ENCODE assay signal across 1 cellular context in genomic region chr20:49813305-49813974, GRCh38.
TF ChIP-seq lines count a peak whose summit lies in the region.

No MANE protein-coding gene starts in this region.

TF ChIP-seq in HepG2, 621 proteins besides CTCF, POLR2A, EP300 and RAD21 (continued from another document and continues in another):
- 0 out of 2 replicates have a peak, but pooled peaks have one; percentile 2 for TF ChIP-seq TFDP1 (CRISPR knock-in tag; IDR thresholded peaks at IDR 0.05; ENCODE audit: borderline replicate concordance)
- TF ChIP-seq SAP130 (CRISPR knock-in tag; IDR thresholded peaks at IDR 0.05; ENCODE audit: low read depth): 0 out of 2 replicates have a peak, but pooled peaks have one; percentile 18
- TF ChIP-seq NCOA1 (CRISPR knock-in tag; IDR thresholded peaks at IDR 0.05): no peak
- no peak for TF ChIP-seq ZSCAN21 (CRISPR knock-in tag; IDR thresholded peaks at IDR 0.05; ENCODE audit: borderline replicate concordance)
- 0 out of 2 replicates have a peak, but pooled peaks have one; percentile 45 for TF ChIP-seq ZNF446 (CRISPR knock-in tag; IDR thresholded peaks at IDR 0.05)
- TF ChIP-seq ETV6 (CRISPR knock-in tag; conservative IDR thresholded peaks at IDR 0.05): 0 out of 2 replicates have a peak, but pooled peaks have one; percentile 18
- TF ChIP-seq ZNF878 (CRISPR knock-in tag; IDR thresholded peaks at IDR 0.05): peak; percentile 61; the same call in 1 of the 2 replicates
- TF ChIP-seq ZNF326 (CRISPR knock-in tag; IDR thresholded peaks at IDR 0.05; ENCODE audit: borderline replicate concordance): peak; percentile 75; the same call in 1 of the 2 replicates
- 0 out of 2 replicates have a peak, but pooled peaks have one; percentile 5 for TF ChIP-seq TARDBP (CRISPR knock-in tag; IDR thresholded peaks at IDR 0.05)
- 0 out of 2 replicates have a peak, but pooled peaks have one; percentile 3 for TF ChIP-seq SMAD3 (CRISPR knock-in tag; IDR thresholded peaks at IDR 0.05)
- 0 out of 2 replicates have a peak, but pooled peaks have one; percentile 2 for TF ChIP-seq ZKSCAN8 (CRISPR knock-in tag; IDR thresholded peaks at IDR 0.05; ENCODE audit: borderline replicate concordance)
- TF ChIP-seq KLF9 (CRISPR knock-in tag; IDR thresholded peaks at IDR 0.05; ENCODE audit: low read depth): peak; percentile 41; the same call in 1 of the 2 replicates
- TF ChIP-seq ZNF660 (CRISPR knock-in tag; IDR thresholded peaks at IDR 0.05; ENCODE audit: borderline replicate concordance, low read depth): no peak
- 0 out of 2 replicates have a peak, but pooled peaks have one; percentile 16 for TF ChIP-seq FOXJ3 (CRISPR knock-in tag; IDR thresholded peaks at IDR 0.05; ENCODE audit: borderline replicate concordance)
- TF ChIP-seq MIER2 (CRISPR knock-in tag; IDR thresholded peaks at IDR 0.05): no peak
- TF ChIP-seq THYN1 (CRISPR knock-in tag; IDR thresholded peaks at IDR 0.05; ENCODE audit: borderline replicate concordance, low read depth): 0 out of 2 replicates have a peak, but pooled peaks have one; percentile 73
- TF ChIP-seq TP53 (CRISPR knock-in tag; conservative IDR thresholded peaks at IDR 0.05): no peak
- 0 out of 4 replicates have a peak, but pooled peaks have one; percentile 5 to 27 for TF ChIP-seq MAFK (conservative IDR thresholded peaks at IDR 0.05 in 1 of 2, IDR thresholded peaks at IDR 0.05 in 1 of 2; ENCODE audit: low read length in 2 of 2)
- peak; percentile 15; the same call in 1 of the 2 replicates for TF ChIP-seq HNF4G (IDR thresholded peaks at IDR 0.05; ENCODE audit: borderline replicate concordance, low read depth, low read length)
- TF ChIP-seq HNF4G (CRISPR knock-in tag; IDR thresholded peaks at IDR 0.05; ENCODE audit: borderline replicate concordance, low read depth): no peak; the same call in 1 of the 2 replicates
- 0 out of 2 replicates have a peak, but pooled peaks have one; percentile 1 for TF ChIP-seq MAFF (IDR thresholded peaks at IDR 0.05; ENCODE audit: low read depth, low read length)
- 0 out of 2 replicates have a peak, but pooled peaks have one; percentile 41 for TF ChIP-seq ZBTB20 (CRISPR knock-in tag; IDR thresholded peaks at IDR 0.05; ENCODE audit: borderline replicate concordance, low read depth)
- TF ChIP-seq THAP8 (CRISPR knock-in tag; IDR thresholded peaks at IDR 0.05; ENCODE audit: borderline replicate concordance): peak; percentile 4; the same call in 1 of the 2 replicates
- no peak for TF ChIP-seq ZNF335 (CRISPR knock-in tag; IDR thresholded peaks at IDR 0.05)
- 0 out of 2 replicates have a peak, but pooled peaks have one; percentile 14 for TF ChIP-seq CHD4 (IDR thresholded peaks at IDR 0.05; ENCODE audit: borderline replicate concordance, low read length)
- TF ChIP-seq ZNF224 (CRISPR knock-in tag; IDR thresholded peaks at IDR 0.05): 0 out of 2 replicates have a peak, but pooled peaks have one; percentile 4
- TF ChIP-seq ZFP41 (CRISPR knock-in tag; IDR thresholded peaks at IDR 0.05; ENCODE audit: borderline replicate concordance): no peak
- TF ChIP-seq, protein P1, sequence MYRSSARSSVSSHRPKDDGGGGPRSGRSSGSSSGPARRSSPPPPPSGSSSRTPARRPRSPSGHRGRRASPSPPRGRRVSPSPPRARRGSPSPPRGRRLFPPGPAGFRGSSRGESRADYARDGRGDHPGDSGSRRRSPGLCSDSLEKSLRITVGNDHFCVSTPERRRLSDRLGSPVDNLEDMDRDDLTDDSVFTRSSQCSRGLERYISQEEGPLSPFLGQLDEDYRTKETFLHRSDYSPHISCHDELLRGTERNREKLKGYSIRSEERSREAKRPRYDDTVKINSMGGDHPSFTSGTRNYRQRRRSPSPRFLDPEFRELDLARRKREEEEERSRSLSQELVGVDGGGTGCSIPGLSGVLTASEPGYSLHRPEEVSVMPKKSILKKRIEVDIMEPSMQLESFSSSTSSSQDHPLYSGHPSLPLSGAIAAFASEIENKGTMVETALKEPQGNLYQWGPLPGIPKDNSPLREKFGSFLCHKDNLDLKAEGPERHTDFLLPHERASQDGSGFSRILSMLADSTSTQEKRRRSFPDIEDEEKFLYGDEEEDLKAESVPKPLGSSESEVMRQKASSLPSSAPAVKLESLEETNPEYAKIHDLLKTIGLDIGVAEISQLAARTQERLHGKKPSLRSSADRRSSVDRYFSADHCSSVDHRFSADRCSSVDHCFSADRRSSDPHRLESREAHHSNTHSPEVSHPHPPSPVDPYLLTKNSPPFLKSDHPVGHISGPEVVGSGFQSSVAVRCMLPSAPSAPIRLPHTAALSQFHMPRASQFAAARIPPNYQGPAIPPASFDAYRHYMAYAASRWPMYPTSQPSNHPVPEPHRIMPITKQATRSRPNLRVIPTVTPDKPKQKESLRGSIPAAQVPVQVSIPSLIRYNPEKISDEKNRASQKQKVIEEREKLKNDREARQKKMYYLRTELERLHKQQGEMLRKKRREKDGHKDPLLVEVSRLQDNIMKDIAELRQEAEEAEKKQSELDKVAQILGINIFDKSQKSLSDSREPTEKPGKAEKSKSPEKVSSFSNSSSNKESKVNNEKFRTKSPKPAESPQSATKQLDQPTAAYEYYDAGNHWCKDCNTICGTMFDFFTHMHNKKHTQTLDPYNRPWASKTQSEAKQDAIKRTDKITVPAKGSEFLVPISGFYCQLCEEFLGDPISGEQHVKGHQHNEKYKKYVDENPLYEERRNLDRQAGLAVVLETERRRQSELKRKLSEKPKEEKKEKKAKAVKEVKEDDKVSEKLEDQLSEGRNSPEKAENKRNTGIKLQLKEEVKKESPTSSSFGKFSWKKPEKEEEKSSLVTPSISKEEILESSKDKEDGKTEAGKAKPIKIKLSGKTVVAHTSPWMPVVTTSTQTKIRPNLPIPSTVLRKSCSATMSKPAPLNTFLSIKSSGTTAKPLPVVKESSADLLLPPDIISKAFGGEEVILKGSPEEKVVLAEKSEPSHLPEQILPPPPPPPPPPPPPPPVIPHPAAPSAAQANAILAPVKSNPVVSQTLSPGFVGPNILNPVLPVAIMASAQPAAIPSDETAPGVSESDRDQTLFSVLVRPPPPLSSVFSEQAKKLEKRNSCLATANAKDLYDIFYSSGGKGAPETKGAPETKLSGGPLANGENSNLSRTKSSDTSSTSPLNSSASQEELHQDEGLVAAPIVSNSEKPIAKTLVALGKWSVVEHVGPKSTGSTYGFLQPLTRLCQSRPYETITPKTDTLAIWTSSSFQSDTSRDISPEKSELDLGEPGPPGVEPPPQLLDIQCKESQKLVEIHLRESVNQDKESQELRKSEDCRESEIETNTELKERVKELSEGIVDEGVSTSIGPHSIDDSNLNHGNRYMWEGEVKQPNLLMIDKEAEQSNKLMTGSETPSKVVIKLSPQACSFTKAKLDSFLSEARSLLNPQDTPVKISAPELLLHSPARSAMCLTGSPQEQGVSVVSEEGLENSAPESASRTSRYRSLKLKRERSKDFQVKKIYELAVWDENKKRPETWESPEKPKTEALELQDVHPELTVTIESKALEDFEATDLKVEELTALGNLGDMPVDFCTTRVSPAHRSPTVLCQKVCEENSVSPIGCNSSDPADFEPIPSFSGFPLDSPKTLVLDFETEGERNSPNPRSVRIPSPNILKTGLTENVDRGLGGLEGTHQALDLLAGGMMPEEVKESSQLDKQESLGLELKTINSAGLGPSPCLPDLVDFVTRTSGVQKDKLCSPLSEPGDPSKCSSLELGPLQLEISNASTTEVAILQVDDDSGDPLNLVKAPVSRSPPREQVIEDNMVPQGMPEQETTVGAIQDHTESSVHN (CRISPR knock-in tag; IDR thresholded peaks at IDR 0.05): 0 out of 2 replicates have a peak, but pooled peaks have one; percentile 49
- TF ChIP-seq ZXDC (CRISPR knock-in tag; IDR thresholded peaks at IDR 0.05): no peak
- TF ChIP-seq, protein P2, sequence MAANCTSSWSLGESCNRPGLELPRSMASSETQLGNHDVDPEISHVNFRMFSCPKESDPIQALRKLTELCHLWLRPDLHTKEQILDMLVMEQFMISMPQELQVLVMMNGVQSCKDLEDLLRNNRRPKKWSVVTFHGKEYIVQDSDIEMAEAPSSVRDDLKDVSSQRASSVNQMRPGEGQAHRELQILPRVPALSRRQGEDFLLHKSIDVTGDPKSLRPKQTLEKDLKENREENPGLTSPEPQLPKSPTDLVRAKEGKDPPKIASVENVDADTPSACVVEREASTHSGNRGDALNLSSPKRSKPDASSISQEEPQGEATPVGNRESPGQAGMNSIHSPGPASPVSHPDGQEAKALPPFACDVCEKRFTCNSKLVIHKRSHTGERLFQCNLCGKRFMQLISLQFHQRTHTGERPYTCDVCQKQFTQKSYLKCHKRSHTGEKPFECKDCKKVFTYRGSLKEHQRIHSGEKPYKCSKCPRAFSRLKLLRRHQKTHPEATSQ (CRISPR knock-in tag; IDR thresholded peaks at IDR 0.05; ENCODE audit: borderline replicate concordance): 0 out of 2 replicates have a peak, but pooled peaks have one; percentile 39
- TF ChIP-seq HOXA7 (CRISPR knock-in tag; IDR thresholded peaks at IDR 0.05): no peak
- TF ChIP-seq MAZ (IDR thresholded peaks at IDR 0.05; ENCODE audit: borderline replicate concordance, low read depth, low read length): no peak
- TF ChIP-seq MAZ (CRISPR knock-in tag; IDR thresholded peaks at IDR 0.05; ENCODE audit: low read depth): 0 out of 2 replicates have a peak, but pooled peaks have one; percentile 15
- TF ChIP-seq ZNF367 (CRISPR knock-in tag; IDR thresholded peaks at IDR 0.05; ENCODE audit: borderline replicate concordance): no peak
- 0 out of 4 replicates have a peak, but pooled peaks of 1 of the 2 experiments have one; percentile 49 for TF ChIP-seq ATF4 (CRISPR knock-in tag; IDR thresholded peaks at IDR 0.05)
- TF ChIP-seq CREB1 (IDR thresholded peaks at IDR 0.05): no peak
- peak; percentile 71 for TF ChIP-seq CREB1 (CRISPR knock-in tag; IDR thresholded peaks at IDR 0.05)
- no peak for TF ChIP-seq FOXK2 (IDR thresholded peaks at IDR 0.05)
- peak; percentile 64; the same call in 1 of the 2 replicates for TF ChIP-seq ZBTB2 (CRISPR knock-in tag; IDR thresholded peaks at IDR 0.05; ENCODE audit: low read depth)
- TF ChIP-seq ZBTB49 (CRISPR knock-in tag; IDR thresholded peaks at IDR 0.05; ENCODE audit: borderline replicate concordance): 0 out of 2 replicates have a peak, but pooled peaks have one; percentile 17
- TF ChIP-seq ZNF30 (CRISPR knock-in tag; IDR thresholded peaks at IDR 0.05): 0 out of 2 replicates have a peak, but pooled peaks have one; percentile 3
- TF ChIP-seq ZEB1 (IDR thresholded peaks at IDR 0.05; ENCODE audit: insufficient replicate concordance, low read depth): peak; percentile 10
